Comparison of ENCODE assay signal across 8 cellular contexts in the genomic region with DNA sequence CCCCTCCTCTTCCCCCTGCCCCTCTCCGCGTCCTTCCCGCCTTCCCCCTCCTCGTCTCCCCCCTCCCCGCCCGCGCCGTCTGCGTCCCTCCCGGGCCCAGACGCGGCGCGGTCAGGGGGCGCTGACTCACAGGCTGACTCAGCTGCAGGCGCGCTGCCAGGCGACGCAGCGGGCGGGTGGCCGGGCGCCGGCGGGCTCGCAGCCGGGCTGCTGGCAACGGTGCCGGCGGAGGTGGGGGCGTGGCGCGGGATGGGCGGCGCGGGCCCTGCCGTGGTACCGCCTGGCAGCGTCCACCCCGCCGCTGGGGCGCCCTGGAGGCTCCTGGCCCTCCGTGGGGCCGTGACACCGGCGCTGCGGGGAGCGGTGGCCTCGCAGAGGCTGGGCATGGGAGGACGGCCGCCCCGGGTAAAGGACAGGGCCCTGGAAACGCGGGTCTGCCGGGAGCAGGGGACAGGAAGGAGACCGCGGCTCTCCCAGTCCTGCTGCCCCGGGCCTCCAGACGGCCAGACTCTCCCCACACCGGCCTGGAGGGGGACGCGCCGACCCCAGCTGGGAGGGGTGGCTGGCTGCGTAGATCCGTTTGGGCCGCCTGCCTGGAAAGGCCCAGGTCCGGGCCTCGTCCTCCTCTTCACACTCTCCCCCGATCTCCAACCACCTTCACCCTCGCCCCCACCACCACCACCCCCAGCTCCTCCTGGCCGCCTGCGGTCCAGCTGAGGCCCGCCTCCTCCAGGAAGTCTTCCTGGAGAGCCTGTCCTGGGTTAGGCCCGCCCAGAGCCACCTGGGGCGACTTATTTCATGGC. TPM values are rescaled to one million over a fixed set of nuclear protein-coding genes. Genes with fewer than 3 reads are reported as not detected.
DNase-seq lines count a peak whose midpoint lies in the region; ATAC-seq and TF ChIP-seq lines count a peak whose summit lies in the region.

No MANE protein-coding gene starts in this region.

- no peak overlapping the region for H3K14ac ChIP-seq in neuronal stem cell (ENCODE audit: low read length)

- H3K18ac ChIP-seq in neuronal stem cell (ENCODE audit: low read length): peak overlapping the region; percentile 97

- no peaks in the 10 kb centered on the region for H3K36me3 ChIP-seq in Karpas-422 (ENCODE audit: insufficient read depth, low read length)
- no peaks in the 10 kb centered on the region for H3K36me3 ChIP-seq in SJSA1
- no peaks in the 10 kb centered on the region for H3K36me3 ChIP-seq in neuronal stem cell (replicated peaks in 1 of 2; ENCODE audit: control insufficient read depth in 2 of 2, insufficient read depth in 2 of 2, low read length in 2 of 2)
- H3K36me3 ChIP-seq in stomach smooth muscle (ENCODE audit: control insufficient read depth in 2 of 2, insufficient read depth in 2 of 2, low read length in 2 of 2): no peaks in the 10 kb centered on the region

- peaks cover 28% of the 10 kb centered on the region for H3K4me1 ChIP-seq in Karpas-422 (ENCODE audit: low read length)
- H3K4me1 ChIP-seq in SJSA1 (replicated peaks): peaks cover 51% of the 10 kb centered on the region
- peaks cover 0 to 4% of the 10 kb centered on the region in 2 donors for H3K4me1 ChIP-seq in neuronal stem cell (ENCODE audit: control insufficient read depth in 2 of 2, insufficient read depth in 1 of 2, low read depth in 1 of 2, low read length in 2 of 2)
- peaks cover 16% of the 10 kb centered on the region for H3K4me1 ChIP-seq in stomach smooth muscle (ENCODE audit: control insufficient read depth, insufficient read depth, low read length)

- H3K27me3 ChIP-seq in Karpas-422 (ENCODE audit: low read length) (no peaks in the 10 kb centered on the region), SJSA1 (replicated peaks) (no peaks in the 10 kb centered on the region), neuronal stem cell (ENCODE audit: control insufficient read depth in 3 of 3, insufficient read depth in 3 of 3, low read depth in 1 of 3, low read length in 3 of 3) (no peaks in the 10 kb centered on the region), stomach smooth muscle (ENCODE audit: control insufficient read depth in 1 of 2, insufficient read depth in 2 of 2, low read length in 2 of 2) (no peaks in the 10 kb centered on the region)

- peak overlapping the region; percentile 69 for H3K27ac Mint-ChIP-seq in Calu3 (ENCODE audit: unreplicated experiment)

- no peaks in the 10 kb centered on the region for H3K9me2 ChIP-seq in Karpas-422 (replicated peaks; ENCODE audit: insufficient read depth, low read length)

- ATAC-seq in GM21619 (IDR thresholded peaks at IDR 0.05; ENCODE audit: unreplicated experiment): peak; percentile 65

- H3K9me3 Mint-ChIP-seq in Calu3 (ENCODE audit: low read depth, unreplicated experiment): no peaks in the 10 kb centered on the region

- no peaks in the 10 kb centered on the region for H3K9me3 ChIP-seq in Karpas-422 (ENCODE audit: low read length)
- no peaks in the 10 kb centered on the region for H3K9me3 ChIP-seq in SJSA1 (replicated peaks)
- peaks cover 0 to 6% of the 10 kb centered on the region in 2 donors for H3K9me3 ChIP-seq in neuronal stem cell (replicated peaks in 1 of 2; ENCODE audit: control insufficient read depth in 2 of 2, insufficient read depth in 1 of 2, low read depth in 1 of 2, low read length in 2 of 2)
- H3K9me3 ChIP-seq in stomach smooth muscle (ENCODE audit: control insufficient read depth in 2 of 2, low read length in 2 of 2): no peaks in the 10 kb centered on the region

- H2AK5ac ChIP-seq in neuronal stem cell (ENCODE audit: low read depth, low read length): peak overlapping the region; percentile 44

- H2BK5ac ChIP-seq in neuronal stem cell (ENCODE audit: low read length): no peak overlapping the region

- peak overlapping the region; percentile 80 for H2BK15ac ChIP-seq in neuronal stem cell (ENCODE audit: low read length)

- H3K4me1 Mint-ChIP-seq in Calu3 (ENCODE audit: low read depth, unreplicated experiment): peaks cover 35% of the 10 kb centered on the region

- DNase-seq in Calu3 (peak; percentile 97), Karpas-422 (peak; percentile 85), SJSA1 (ENCODE audit: low read depth in 1 of 2, low spot score in 2 of 2) (peak; percentile 95), foreskin melanocyte (peak; percentile 82), neuronal stem cell (ENCODE audit: low spot score) (peak; percentile 82)
- peak; percentile 93 for DNase-seq in activated naive CD4-positive, alpha-beta T cell treated with Interleukin-2 at 50 U/mL for 16 hours

- BruUV-seq in Calu3 (replicated peaks; lab: Mats Ljungman, UMichigan): TSS peak; percentile 69

- H3K4ac ChIP-seq in neuronal stem cell (ENCODE audit: low read length): no peak overlapping the region

- H4K20me1 ChIP-seq in Karpas-422 (ENCODE audit: insufficient read depth, low read depth, low read length): no peaks in the 10 kb centered on the region

- no peaks in the 10 kb centered on the region for H3K79me1 ChIP-seq in neuronal stem cell (ENCODE audit: low read depth, low read length)

- peak overlapping the region; percentile 24 for H2BK120ac ChIP-seq in neuronal stem cell (ENCODE audit: low read depth, low read length)

- H4K8ac ChIP-seq in neuronal stem cell (ENCODE audit: low read depth, low read length): no peak overlapping the region

- no peaks in the 10 kb centered on the region for H3K27me3 Mint-ChIP-seq in Calu3 (ENCODE audit: unreplicated experiment)

- peak overlapping the region; percentile 61 for H3K23ac ChIP-seq in neuronal stem cell (ENCODE audit: low read depth, low read length, poor library complexity)

- intact Hi-C loops in Calu3 (cut with micrococcal nuclease; ENCODE audit: unreplicated experiment): no loop called here

- H3K9ac ChIP-seq in Karpas-422 (ENCODE audit: low read length): peak overlapping the region; percentile 55
- H3K9ac ChIP-seq in neuronal stem cell (ENCODE audit: low read depth, low read length, poor library complexity): peak overlapping the region; percentile 93
- H3K9ac ChIP-seq in stomach smooth muscle (ENCODE audit: low read length in 2 of 2): peak overlapping the region; percentile 13 to 60

- H3K79me2 ChIP-seq in Karpas-422 (ENCODE audit: low read length): no peaks in the 10 kb centered on the region

- no CpG with 5 or more reads among the region's 75 CpGs for WGBS in neuronal stem cell (ENCODE audit: extremely low coverage in 2 of 2, insufficient read length in 2 of 2, insufficient replicate concordance in 1 of 2), 2 donors

- peak overlapping the region; percentile 71 for H3K4me2 ChIP-seq in Karpas-422 (ENCODE audit: low read depth, low read length, poor library complexity, severe bottlenecking)
- peak overlapping the region; percentile 96 for H3K4me2 ChIP-seq in neuronal stem cell (ENCODE audit: insufficient read depth, low read length, poor library complexity, severe bottlenecking)

- no peak overlapping the region for H3K27ac ChIP-seq in Karpas-422 (ENCODE audit: low read length)
- peak overlapping the region; percentile 94 for H3K27ac ChIP-seq in SJSA1
- peak overlapping the region; percentile 45 for H3K27ac ChIP-seq in neuronal stem cell (replicated peaks; ENCODE audit: low read length)
- H3K27ac ChIP-seq in stomach smooth muscle (ENCODE audit: low read length): peak overlapping the region; percentile 70

- CTCF ChIA-PET in Calu3 (lab: Charles Lee): interaction anchor here (0.5 to 1.4 kb wide), 4 partner anchors 15 to 551 kb away, joined by 3 read pairs; no protein-coding TSS in a partner anchor

- peak overlapping the region; percentile 65; the same call in 1 of the 2 replicates for H3K4me3 ChIP-seq in Karpas-422 (ENCODE audit: low read length)
- H3K4me3 ChIP-seq in SJSA1: peak overlapping the region; percentile 39
- H3K4me3 ChIP-seq in neuronal stem cell (ENCODE audit: low read length in 2 of 2): peak overlapping the region; percentile 37 to 83
- peak overlapping the region; percentile 41 to 71 for H3K4me3 ChIP-seq in stomach smooth muscle (ENCODE audit: low read length in 2 of 2)

- peak overlapping the region; percentile 69 for H3K4me3 Mint-ChIP-seq in Calu3 (ENCODE audit: low read depth, unreplicated experiment)

- H3K36me3 Mint-ChIP-seq in Calu3 (ENCODE audit: insufficient read depth, unreplicated experiment): peaks cover 19% of the 10 kb centered on the region

- H4K91ac ChIP-seq in neuronal stem cell (ENCODE audit: low read depth, low read length, poor library complexity): peak overlapping the region; percentile 41

- TF ChIP-seq CTCF in Calu3 (IDR thresholded peaks at IDR 0.05; ENCODE audit: unreplicated experiment): no peak

- H2AFZ ChIP-seq in Karpas-422 (ENCODE audit: low read length): no peak overlapping the region
- H2AFZ ChIP-seq in neuronal stem cell (ENCODE audit: low read length): peak overlapping the region; percentile 87

- H2BK12ac ChIP-seq in neuronal stem cell (ENCODE audit: low read length): no peak overlapping the region

RNA-seq across cellular contexts. Expression of a gene that starts 10.0 kb away (rescaled TPM):
- total RNA-seq in Calu3 (2022): 0.59 TPM in 1 of 2 replicates, not detected in the other
- total RNA-seq in Karpas-422 (2014; rRNA removed; shearing (Covaris generic); ENCODE audit: low replicate concordance): not detected in 2 replicates
- total RNA-seq in SJSA1 (2014; rRNA removed; shearing (Covaris generic)): 0.63 TPM in 1 of 2 replicates, not detected in the other
- polyA plus RNA-seq in neuronal stem cell (2013, experiment 1 of 2): 0.07 TPM
- polyA plus RNA-seq in neuronal stem cell (2013, experiment 2 of 2): 0.07 TPM

RNA-seq across cellular contexts. Expression of a gene that starts 20.4 kb away (rescaled TPM):
- total RNA-seq in Calu3 (2022): 60.4 and 60.9 TPM in 2 replicates
- total RNA-seq in Karpas-422 (2014; rRNA removed; shearing (Covaris generic); ENCODE audit: low replicate concordance): 36.0 and 40.7 TPM in 2 replicates
- 28.8 and 41.7 TPM in 2 replicates for total RNA-seq in SJSA1 (2014; rRNA removed; shearing (Covaris generic))
- 9.5 TPM for polyA plus RNA-seq in neuronal stem cell (2013, experiment 1 of 2)
- polyA plus RNA-seq in neuronal stem cell (2013, experiment 2 of 2): 10.4 TPM

Comparison
In these comparisons a context has a peak if more than half of its experiments do, and no peak if none do; other contexts are left out.
1. H3K9ac ChIP-seq: peak in every context shown above with its lines; median percentile 93 in neuronal stem cell; 55 in Karpas-422; 36 in stomach smooth muscle.